1 cellular context compared by ENCODE assay signal in the genomic region with DNA sequence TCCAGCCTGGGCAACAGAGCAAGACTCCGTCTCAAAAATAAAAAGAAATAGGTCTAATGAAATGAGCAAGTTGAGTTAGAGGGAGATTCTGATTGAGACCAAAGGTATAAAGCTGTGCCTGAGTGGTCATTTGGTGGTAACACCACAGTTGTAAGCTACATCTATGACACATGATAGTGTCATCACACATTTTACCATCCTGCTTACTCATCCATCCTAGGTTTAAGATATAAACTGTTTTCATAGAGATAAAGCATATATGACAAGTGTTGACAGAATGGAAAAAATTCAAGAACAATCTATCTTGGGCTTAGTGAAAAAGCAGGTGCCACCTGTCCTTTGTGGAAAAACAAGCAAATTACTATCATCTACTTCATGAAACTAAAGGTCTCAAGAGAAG.
A peak's percentile ranks its signal among the peaks of the same experiment; 100 is the strongest.
TF ChIP-seq lines count a peak whose summit lies in the region.

No MANE protein-coding gene starts in this region.

TF ChIP-seq in HepG2, 621 proteins besides CTCF, POLR2A, EP300 and RAD21:
- no peak for TF ChIP-seq ZNF44 (CRISPR knock-in tag; IDR thresholded peaks at IDR 0.05)
- TF ChIP-seq CREB1 (IDR thresholded peaks at IDR 0.05) = peak; percentile 61
- no peak for TF ChIP-seq CREB1 (CRISPR knock-in tag; IDR thresholded peaks at IDR 0.05)
